22 cellular contexts compared by ENCODE assay signal in the genomic region with DNA sequence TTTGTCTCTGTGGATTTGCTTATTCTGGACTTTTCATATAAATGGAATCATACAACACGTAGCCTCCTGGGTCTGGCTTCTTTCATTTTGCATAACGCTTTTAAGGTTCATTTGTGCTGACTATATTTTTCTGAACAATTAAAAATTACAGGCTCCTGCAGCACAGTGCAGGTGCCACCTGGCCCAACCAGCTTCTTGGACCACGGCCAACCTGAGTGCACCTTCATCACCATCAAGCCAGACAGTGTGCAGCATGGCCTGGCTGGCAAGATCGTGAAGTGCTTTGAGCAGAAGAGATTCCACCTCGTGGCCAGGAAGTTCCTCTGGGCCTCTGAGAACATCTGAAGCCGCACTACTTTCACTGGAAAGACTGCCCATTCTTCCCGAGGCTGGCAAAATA. TPM values are rescaled to one million over a fixed set of nuclear protein-coding genes. Genes with fewer than 3 reads are reported as not detected.
DNase-seq lines count a peak whose midpoint lies in the region; ATAC-seq and TF ChIP-seq lines count a peak whose summit lies in the region.
"Had no signal": no experiment of that assay in that cellular context is flagged by ENCODE, and none has a peak within 500 bp of the region (broad histone marks: within the 10 kb centered on the region; RNA-seq: fewer than 3 reads in every experiment).

No MANE protein-coding gene starts in this region.

- H3K4me3 Mint-ChIP-seq in nephron, result no peak overlapping the region
- H3K4me3 Mint-ChIP-seq: activated T-cell treated with anti-CD3 and anti-CD28 coated beads, Interleukin-2, amount 50 U/mL, for 72 hours; CD4-positive, CD25-positive, alpha-beta regulatory T cell; naive thymus-derived CD8-positive, alpha-beta T cell; stimulated activated memory B cell treated with anti-CD40 and anti-IgM and Interleukin-4, amounts not matched to agents 10 μg/mL and 1 μg/mL and 100 μg/mL, for 72 hours had no signal

- no peaks in the 10 kb centered on the region for H3K9me3 Mint-ChIP-seq in nephron
- H3K9me3 Mint-ChIP-seq: activated T-cell treated with anti-CD3 and anti-CD28 coated beads, Interleukin-2, amount 50 U/mL, for 72 hours; CD4-positive, CD25-positive, alpha-beta regulatory T cell; naive thymus-derived CD8-positive, alpha-beta T cell; stimulated activated memory B cell treated with anti-CD40 and anti-IgM and Interleukin-4, amounts not matched to agents 10 μg/mL and 1 μg/mL and 100 μg/mL, for 72 hours had no signal

- H3K27ac Mint-ChIP-seq in nephron, result peak overlapping the region in 2 of 3 experiments; percentile 0 to 9
- H3K27ac Mint-ChIP-seq: activated naive CD4-positive, alpha-beta T cell treated with anti-CD3 and anti-CD28 coated beads, Interleukin-2, amount 50 U/mL, for 72 hours; activated T-cell treated with anti-CD3 and anti-CD28 coated beads, Interleukin-2, amount 50 U/mL, for 72 hours; CD4-positive, CD25-positive, alpha-beta regulatory T cell; naive thymus-derived CD8-positive, alpha-beta T cell; stimulated activated memory B cell treated with anti-CD40 and anti-IgM and Interleukin-4, amounts not matched to agents 10 μg/mL and 1 μg/mL and 100 μg/mL, for 72 hours had no signal

- DNase-seq in G401 (ENCODE audit: low spot score) (peak; percentile 76), NCI-H1105 treated with DMSO at 0.1 percent for 48 hours (lab: John Stamatoyannopoulos, UW) (peak; percentile 88), NCI-H69 (lab: John Stamatoyannopoulos, UW) (peak; percentile 95), AG08396 (ENCODE audit: low spot score) (no peak), GM13976 (ENCODE audit: low spot score) (no peak), omental fat pad (ENCODE audit: low spot score) (no peak)
- DNase-seq: activated CD4-positive, alpha-beta T cell treated with anti-CD3 and anti-CD28 coated beads for 1 hour; activated CD8-positive, alpha-beta memory T cell treated with anti-CD3 and anti-CD28 coated beads for 24 hours; activated T-cell treated with anti-CD3 and anti-CD28 coated beads, Interleukin-2, amount 50 U/mL, for 72 hours; CD4-positive, CD25-positive, alpha-beta regulatory T cell; effector memory CD4-positive, alpha-beta T cell; KBM-7; kidney glomerular epithelial cell; naive thymus-derived CD8-positive, alpha-beta T cell; NCI-H524 treated with DMSO at 0.1 percent for 48 hours; SHP77 treated with DMSO at 0.1 percent for 48 hours; testis had no signal

- in situ Hi-C loops in G401 (cut with HindIII; ENCODE audit: low sequenced_read_pairs), result no loop called here
- in situ Hi-C loops in GM13976 (cut with MboI; ENCODE audit: low sequenced_read_pairs, unreplicated experiment), result no loop called here

- TF ChIP-seq CTCF in nephron (IDR thresholded peaks at IDR 0.05; ENCODE audit: unreplicated experiment in 3 of 3), result no peak
- TF ChIP-seq CTCF in GM13976 (IDR thresholded peaks at IDR 0.05; ENCODE audit: borderline replicate concordance, control extremely low read depth, extremely low read depth, insufficient read depth, missing control alignments), result no peak
- no peak for TF ChIP-seq CTCF in omental fat pad (IDR thresholded peaks at IDR 0.05)

- peaks cover 43% of the 10 kb centered on the region for H3K4me1 Mint-ChIP-seq in nephron
- H3K4me1 Mint-ChIP-seq: CD4-positive, CD25-positive, alpha-beta regulatory T cell; naive thymus-derived CD8-positive, alpha-beta T cell; stimulated activated memory B cell treated with anti-CD40 and anti-IgM and Interleukin-4, amounts not matched to agents 10 μg/mL and 1 μg/mL and 100 μg/mL, for 72 hours had no signal

- H3K36me3 Mint-ChIP-seq in nephron (ENCODE audit: low read depth), result no peaks in the 10 kb centered on the region
- H3K36me3 Mint-ChIP-seq: activated naive CD4-positive, alpha-beta T cell treated with anti-CD3 and anti-CD28 coated beads, Interleukin-2, amount 50 U/mL, for 72 hours; CD4-positive, CD25-positive, alpha-beta regulatory T cell; naive thymus-derived CD8-positive, alpha-beta T cell; stimulated activated memory B cell treated with anti-CD40 and anti-IgM and Interleukin-4, amounts not matched to agents 10 μg/mL and 1 μg/mL and 100 μg/mL, for 72 hours had no signal

- H3K27me3 Mint-ChIP-seq in nephron (ENCODE audit: low read depth), result no peaks in the 10 kb centered on the region

- no peak for ATAC-seq in omental fat pad (ENCODE audit: low FRiP score)
- ATAC-seq: activated naive CD4-positive, alpha-beta T cell treated with anti-CD3 and anti-CD28 coated beads, Interleukin-2, amount 50 U/mL, for 72 hours; activated T-cell treated with anti-CD3 and anti-CD28 coated beads, Interleukin-2, amount 50 U/mL, for 72 hours; esophagus mucosa; naive thymus-derived CD8-positive, alpha-beta T cell; sciatic nerve; stimulated activated memory B cell treated with anti-CD40 and anti-IgM and Interleukin-4, amounts not matched to agents 10 μg/mL and 1 μg/mL and 100 μg/mL, for 72 hours had no signal

RNA-seq across cellular contexts. Expression of a gene that starts 53.5 kb away (rescaled TPM):
- not detected in 2 replicates for total RNA-seq in G401 (2014; rRNA removed; shearing (Covaris generic))
- total RNA-seq in omental fat pad, result 10 to 100 TPM; 20.7 to 98.5 (median 55.0) TPM
- total RNA-seq: CD4-positive, CD25-positive, alpha-beta regulatory T cell; naive thymus-derived CD8-positive, alpha-beta T cell had no signal

Comparison
In these comparisons a context has a peak if more than half of its experiments do, and no peak if none do; other contexts are left out.
1. DNase-seq: peak in G401 (single experiment), NCI-H1105 treated with DMSO at 0.1 percent for 48 hours (single experiment) and NCI-H69 (single experiment); none in AG08396 (single experiment), GM13976 (single experiment) and omental fat pad (single experiment).
2. RNA of a gene that starts 53.5 kb away (total RNA-seq): 20.7 to 98.5 TPM in omental fat pad; not detected in G401; every median in the first group is over 10 times any median in the second.